ENCODE assay signal across 1 cellular context in the genomic region with DNA sequence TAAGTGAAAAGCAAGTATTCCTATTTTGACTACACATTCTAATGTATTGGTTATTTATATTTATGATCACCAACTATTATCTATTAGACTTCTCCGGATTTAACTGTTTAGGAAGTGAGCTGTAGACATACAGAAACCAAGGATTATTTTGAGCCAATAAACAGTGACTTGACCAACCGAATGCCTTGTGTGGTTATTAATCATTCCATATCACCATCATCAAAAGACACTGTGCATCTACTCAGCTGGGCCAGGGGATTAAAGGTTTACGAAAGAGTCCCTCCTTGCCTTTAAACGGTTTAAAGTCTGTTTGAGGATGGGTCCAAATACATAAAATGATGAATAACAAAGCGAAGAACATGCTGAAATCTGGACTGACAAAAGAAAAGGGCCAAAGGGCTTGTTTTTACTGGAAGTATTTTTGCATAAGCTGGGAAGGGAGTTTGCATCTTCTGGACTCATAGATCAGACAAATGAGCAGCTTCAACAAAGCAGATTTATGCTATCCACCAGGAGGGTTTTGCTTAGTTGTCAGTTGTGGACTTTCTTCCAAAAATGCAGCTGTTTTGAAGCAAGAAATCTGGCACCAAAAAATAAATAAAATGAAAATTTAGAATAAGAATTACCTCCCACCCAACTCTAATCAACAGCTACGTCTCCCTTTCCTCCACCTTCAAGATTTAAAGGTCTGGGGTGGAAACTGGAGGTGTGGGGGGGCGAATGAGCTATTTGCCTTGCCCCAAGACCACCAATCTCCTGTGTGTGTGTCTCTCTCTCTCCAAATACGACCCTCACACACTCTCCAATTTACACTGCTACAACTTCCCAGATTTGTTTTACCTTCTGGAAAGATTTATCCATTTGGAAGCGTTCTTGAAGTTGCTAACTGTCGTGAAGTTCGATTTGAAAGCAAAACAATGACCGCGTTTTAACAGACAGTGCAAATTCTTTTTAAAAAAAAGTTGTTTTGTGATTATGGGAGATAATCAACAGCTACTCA.
TF ChIP-seq lines count a peak whose summit lies in the region.

No MANE protein-coding gene starts in this region.

TF ChIP-seq in HepG2, 621 proteins besides CTCF, POLR2A, EP300 and RAD21 (continued from another document):
- TF ChIP-seq, protein P1, sequence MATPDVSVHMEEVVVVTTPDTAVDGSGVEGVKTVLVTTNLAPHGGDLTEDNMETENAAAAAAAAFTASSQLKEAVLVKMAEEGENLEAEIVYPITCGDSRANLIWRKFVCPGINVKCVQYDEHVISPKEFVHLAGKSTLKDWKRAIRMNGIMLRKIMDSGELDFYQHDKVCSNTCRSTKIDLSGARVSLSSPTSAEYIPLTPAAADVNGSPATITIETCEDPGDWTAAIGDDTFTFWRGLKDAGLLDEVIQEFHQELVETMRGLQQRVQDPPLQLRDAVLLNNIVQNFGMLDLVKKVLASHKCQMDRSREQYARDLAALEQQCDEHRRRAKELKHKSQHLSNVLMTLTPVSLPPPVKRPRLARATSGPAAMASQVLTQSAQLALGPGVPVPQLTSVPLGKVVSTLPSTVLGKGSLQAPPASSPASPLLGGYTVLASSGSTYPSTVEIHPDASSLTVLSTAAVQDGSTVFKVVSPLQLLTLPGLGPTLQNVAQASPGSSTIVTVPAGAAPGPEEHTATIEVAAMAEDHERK (CRISPR knock-in tag; IDR thresholded peaks at IDR 0.05; ENCODE audit: low read depth), result no peak
- 0 out of 2 replicates have a peak, but pooled peaks have one; percentile 38 for TF ChIP-seq CBX2 (IDR thresholded peaks at IDR 0.05; ENCODE audit: low read depth, low read length)
- TF ChIP-seq CBX2 (CRISPR knock-in tag; IDR thresholded peaks at IDR 0.05; ENCODE audit: low read depth), result no peak
- TF ChIP-seq, protein P2, sequence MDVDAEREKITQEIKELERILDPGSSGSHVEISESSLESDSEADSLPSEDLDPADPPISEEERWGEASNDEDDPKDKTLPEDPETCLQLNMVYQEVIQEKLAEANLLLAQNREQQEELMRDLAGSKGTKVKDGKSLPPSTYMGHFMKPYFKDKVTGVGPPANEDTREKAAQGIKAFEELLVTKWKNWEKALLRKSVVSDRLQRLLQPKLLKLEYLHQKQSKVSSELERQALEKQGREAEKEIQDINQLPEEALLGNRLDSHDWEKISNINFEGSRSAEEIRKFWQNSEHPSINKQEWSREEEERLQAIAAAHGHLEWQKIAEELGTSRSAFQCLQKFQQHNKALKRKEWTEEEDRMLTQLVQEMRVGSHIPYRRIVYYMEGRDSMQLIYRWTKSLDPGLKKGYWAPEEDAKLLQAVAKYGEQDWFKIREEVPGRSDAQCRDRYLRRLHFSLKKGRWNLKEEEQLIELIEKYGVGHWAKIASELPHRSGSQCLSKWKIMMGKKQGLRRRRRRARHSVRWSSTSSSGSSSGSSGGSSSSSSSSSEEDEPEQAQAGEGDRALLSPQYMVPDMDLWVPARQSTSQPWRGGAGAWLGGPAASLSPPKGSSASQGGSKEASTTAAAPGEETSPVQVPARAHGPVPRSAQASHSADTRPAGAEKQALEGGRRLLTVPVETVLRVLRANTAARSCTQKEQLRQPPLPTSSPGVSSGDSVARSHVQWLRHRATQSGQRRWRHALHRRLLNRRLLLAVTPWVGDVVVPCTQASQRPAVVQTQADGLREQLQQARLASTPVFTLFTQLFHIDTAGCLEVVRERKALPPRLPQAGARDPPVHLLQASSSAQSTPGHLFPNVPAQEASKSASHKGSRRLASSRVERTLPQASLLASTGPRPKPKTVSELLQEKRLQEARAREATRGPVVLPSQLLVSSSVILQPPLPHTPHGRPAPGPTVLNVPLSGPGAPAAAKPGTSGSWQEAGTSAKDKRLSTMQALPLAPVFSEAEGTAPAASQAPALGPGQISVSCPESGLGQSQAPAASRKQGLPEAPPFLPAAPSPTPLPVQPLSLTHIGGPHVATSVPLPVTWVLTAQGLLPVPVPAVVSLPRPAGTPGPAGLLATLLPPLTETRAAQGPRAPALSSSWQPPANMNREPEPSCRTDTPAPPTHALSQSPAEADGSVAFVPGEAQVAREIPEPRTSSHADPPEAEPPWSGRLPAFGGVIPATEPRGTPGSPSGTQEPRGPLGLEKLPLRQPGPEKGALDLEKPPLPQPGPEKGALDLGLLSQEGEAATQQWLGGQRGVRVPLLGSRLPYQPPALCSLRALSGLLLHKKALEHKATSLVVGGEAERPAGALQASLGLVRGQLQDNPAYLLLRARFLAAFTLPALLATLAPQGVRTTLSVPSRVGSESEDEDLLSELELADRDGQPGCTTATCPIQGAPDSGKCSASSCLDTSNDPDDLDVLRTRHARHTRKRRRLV (CRISPR knock-in tag; IDR thresholded peaks at IDR 0.05), result 0 out of 2 replicates have a peak, but pooled peaks have one; percentile 24
- TF ChIP-seq ZKSCAN5 (CRISPR knock-in tag; IDR thresholded peaks at IDR 0.05), result no peak
- TF ChIP-seq, protein P3, sequence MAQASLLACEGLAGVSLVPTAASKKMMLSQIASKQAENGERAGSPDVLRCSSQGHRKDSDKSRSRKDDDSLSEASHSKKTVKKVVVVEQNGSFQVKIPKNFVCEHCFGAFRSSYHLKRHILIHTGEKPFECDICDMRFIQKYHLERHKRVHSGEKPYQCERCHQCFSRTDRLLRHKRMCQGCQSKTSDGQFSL (CRISPR knock-in tag; IDR thresholded peaks at IDR 0.05), result peak; percentile 63; the same call in 1 of the 2 replicates
- TF ChIP-seq, protein P4, sequence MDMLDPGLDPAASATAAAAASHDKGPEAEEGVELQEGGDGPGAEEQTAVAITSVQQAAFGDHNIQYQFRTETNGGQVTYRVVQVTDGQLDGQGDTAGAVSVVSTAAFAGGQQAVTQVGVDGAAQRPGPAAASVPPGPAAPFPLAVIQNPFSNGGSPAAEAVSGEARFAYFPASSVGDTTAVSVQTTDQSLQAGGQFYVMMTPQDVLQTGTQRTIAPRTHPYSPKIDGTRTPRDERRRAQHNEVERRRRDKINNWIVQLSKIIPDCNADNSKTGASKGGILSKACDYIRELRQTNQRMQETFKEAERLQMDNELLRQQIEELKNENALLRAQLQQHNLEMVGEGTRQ (IDR thresholded peaks at IDR 0.05; ENCODE audit: low read depth, low read length), result no peak
- TF ChIP-seq, protein P4 (CRISPR knock-in tag; IDR thresholded peaks at IDR 0.05; ENCODE audit: borderline replicate concordance), result no peak
- TF ChIP-seq NCOR1 (IDR thresholded peaks at IDR 0.05; ENCODE audit: borderline replicate concordance, low read length), result no peak
- no peak for TF ChIP-seq BCL6 (CRISPR knock-in tag; IDR thresholded peaks at IDR 0.05)
- no peak for TF ChIP-seq RNF2 (conservative IDR thresholded peaks at IDR 0.05; ENCODE audit: low read depth)
- TF ChIP-seq TCF7 (IDR thresholded peaks at IDR 0.05; ENCODE audit: low read depth), result 0 out of 2 replicates have a peak, but pooled peaks have one; percentile 6
- TF ChIP-seq SOX13 (IDR thresholded peaks at IDR 0.05), result no peak
- TF ChIP-seq SOX13 (CRISPR knock-in tag; conservative IDR thresholded peaks at IDR 0.05 in 1 of 2, IDR thresholded peaks at IDR 0.05 in 1 of 2), result 0 out of 4 replicates have a peak, but pooled peaks of 1 of the 2 experiments have one; percentile 28
- TF ChIP-seq, protein P5, sequence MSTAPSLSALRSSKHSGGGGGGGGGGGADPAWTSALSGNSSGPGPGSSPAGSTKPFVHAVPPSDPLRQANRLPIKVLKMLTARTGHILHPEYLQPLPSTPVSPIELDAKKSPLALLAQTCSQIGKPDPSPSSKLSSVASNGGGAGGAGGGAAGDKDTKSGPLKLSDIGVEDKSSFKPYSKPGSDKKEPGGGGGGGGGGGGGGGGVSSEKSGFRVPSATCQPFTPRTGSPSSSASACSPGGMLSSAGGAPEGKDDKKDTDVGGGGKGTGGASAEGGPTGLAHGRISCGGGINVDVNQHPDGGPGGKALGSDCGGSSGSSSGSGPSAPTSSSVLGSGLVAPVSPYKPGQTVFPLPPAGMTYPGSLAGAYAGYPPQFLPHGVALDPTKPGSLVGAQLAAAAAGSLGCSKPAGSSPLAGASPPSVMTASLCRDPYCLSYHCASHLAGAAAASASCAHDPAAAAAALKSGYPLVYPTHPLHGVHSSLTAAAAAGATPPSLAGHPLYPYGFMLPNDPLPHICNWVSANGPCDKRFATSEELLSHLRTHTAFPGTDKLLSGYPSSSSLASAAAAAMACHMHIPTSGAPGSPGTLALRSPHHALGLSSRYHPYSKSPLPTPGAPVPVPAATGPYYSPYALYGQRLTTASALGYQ (CRISPR knock-in tag; IDR thresholded peaks at IDR 0.05), result no peak
